27 cellular contexts compared by ENCODE assay signal in genomic region chr15:80420658-80421057, GRCh38. TPM values are rescaled to one million over a fixed set of nuclear protein-coding genes. Genes with fewer than 3 reads are reported as not detected.
"Had no signal": no experiment of that assay in that cellular context is flagged by ENCODE, and none has a peak within 500 bp of the region (broad histone marks: within the 10 kb centered on the region; RNA-seq: fewer than 3 reads in every experiment).

No MANE protein-coding gene starts in this region.

- H2AFZ ChIP-seq: neural progenitor cell had no signal

- H3K4me3 ChIP-seq: left lung, lower lobe of right lung, neural progenitor cell, ovary, right atrium auricular region, right lobe of liver, smooth muscle cell, stomach, testis, thyroid gland, transverse colon, upper lobe of left lung, vagina had no signal

- H3K36me3 ChIP-seq: left lung, lower lobe of right lung, neural progenitor cell, neutrophil, ovary, right atrium auricular region, right lobe of liver, stomach, thyroid gland, transverse colon, upper lobe of left lung, vagina had no signal

- H3K4me1 ChIP-seq: left lung, neural progenitor cell, right atrium auricular region, transverse colon, vagina had no signal

- FAIRE-seq: keratinocyte had no signal

- H3K9me3 ChIP-seq: left lung, lower lobe of right lung, neutrophil, ovary, right atrium auricular region, right lobe of liver, stomach, testis, thyroid gland, transverse colon, upper lobe of left lung, vagina had no signal

- DNase-seq: hippocampal formation; left colon; left lung; lower lobe of right lung; mammary epithelial cell; mesendoderm; naive B cell; natural killer cell; nephron progenitor cell; ovary; right lobe of liver; stimulated activated CD4-positive, alpha-beta T cell treated with anti-CD3 and anti-CD28 coated beads, Interleukin-2, amount 100 ng/mL, for 24 hours; stimulated activated CD4-positive, alpha-beta T cell treated with anti-CD3 and anti-CD28 coated beads, Interleukin-4, amount 100 ng/mL, for 1 hour; stimulated activated naive B cell treated with anti-CD40 and anti-IgM and Interleukin-4, amounts not matched to agents 10 μg/mL and 1 μg/mL and 100 μg/mL, for 72 hours; stimulated activated naive CD8-positive, alpha-beta T cell treated with anti-CD3 and anti-CD28 coated beads, Interleukin-15, Interleukin-2, amounts not matched to agents 100 U/mL and 50 U/mL, for 24 hours; stomach; testis; thyroid gland; transverse colon; upper lobe of left lung had no signal

- H3K27me3 ChIP-seq: left lung, neural progenitor cell, ovary, right atrium auricular region, right lobe of liver, stomach, testis, thyroid gland, transverse colon, upper lobe of left lung, vagina had no signal

- ATAC-seq: left colon; left lung; lower lobe of right lung; natural killer cell; stimulated activated naive B cell treated with anti-CD40 and anti-IgM and Interleukin-4, amounts not matched to agents 10 μg/mL and 1 μg/mL and 100 μg/mL, for 72 hours; stimulated activated naive CD8-positive, alpha-beta T cell treated with anti-CD3 and anti-CD28 coated beads, Interleukin-15, Interleukin-2, amounts not matched to agents 100 U/mL and 50 U/mL, for 24 hours had no signal

- H3K4me2 ChIP-seq: neural progenitor cell, smooth muscle cell had no signal

- H3K9ac ChIP-seq: neural progenitor cell had no signal

- H3K27ac ChIP-seq: left lung, lower lobe of right lung, neural progenitor cell, neutrophil, ovary, right atrium auricular region, right lobe of liver, stomach, testis, thyroid gland, transverse colon, upper lobe of left lung, vagina had no signal

RNA-seq across cellular contexts. Expression of gene ARNT2, which starts 16.5 kb away (rescaled TPM):
- total RNA-seq: mononuclear cell, natural killer cell had no signal
